19 cellular contexts compared by ENCODE assay signal in the genomic region with DNA sequence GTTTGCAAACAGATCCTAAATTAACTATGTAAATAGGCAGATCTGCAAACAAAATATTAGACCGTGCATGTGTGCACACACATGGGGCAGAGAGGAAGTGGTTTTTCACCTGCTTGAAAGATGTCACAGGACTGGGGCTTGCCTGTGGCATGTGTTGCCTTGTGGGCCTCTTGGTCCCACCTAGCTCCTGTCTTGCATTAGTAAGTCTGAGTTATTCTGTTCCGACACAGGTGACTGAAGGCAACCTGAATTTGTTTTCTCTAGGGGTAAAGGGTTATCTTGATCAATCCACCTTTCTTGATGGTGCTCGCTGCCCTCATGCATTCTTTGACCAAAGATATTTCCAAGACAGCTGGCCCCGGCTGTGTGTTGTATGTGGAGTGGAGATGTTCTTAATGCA.
"Had no signal": no experiment of that assay in that cellular context is flagged by ENCODE, and none has a peak within 500 bp of the region (broad histone marks: within the 10 kb centered on the region; RNA-seq: fewer than 3 reads in every experiment).

No MANE protein-coding gene starts in this region.

- H3K27me3 ChIP-seq: brain microvascular endothelial cell, dorsolateral prefrontal cortex, gastrocnemius medialis, heart left ventricle, right atrium auricular region, tibial nerve, uterus had no signal

- FAIRE-seq: colon had no signal

- H3K4me1 ChIP-seq: gastrocnemius medialis, prostate gland, right atrium auricular region, tibial nerve, uterus had no signal

- DNase-seq: activated CD4-positive, alpha-beta T cell treated with anti-CD3 and anti-CD28 coated beads, Interleukin-2, amount 10 ng/mL, durations not matched to agents 7 days and 5 days; activated CD8-positive, alpha-beta T cell treated with anti-CD3 and anti-CD28 coated beads, Interleukin-2, amount 10 ng/mL, durations not matched to agents 7 days and 5 days; activated naive CD4-positive, alpha-beta T cell treated with anti-CD3 and anti-CD28 coated beads for 36 hours; activated T-cell treated with anti-CD3 and anti-CD28 coated beads, Interleukin-2, amount 50 U/mL, for 24 hours; brain microvascular endothelial cell; central memory CD4-positive, alpha-beta T cell; dorsolateral prefrontal cortex; gastrocnemius medialis; heart left ventricle; mucosa of descending colon; naive B cell; T1000; uterus had no signal

- H3K9me3 ChIP-seq: gastrocnemius medialis, heart left ventricle, mucosa of descending colon, prostate gland, right atrium auricular region, tibial nerve, uterus had no signal

- H3K27ac ChIP-seq: brain microvascular endothelial cell, epithelial cell of prostate, gastrocnemius medialis, heart left ventricle, prostate gland, right atrium auricular region, tibial nerve, uterus had no signal

- H3K4me3 ChIP-seq: dorsolateral prefrontal cortex, gastrocnemius medialis, heart left ventricle, mucosa of descending colon, prostate gland, right atrium auricular region, tibial nerve, uterus had no signal

- H3K36me3 ChIP-seq: brain microvascular endothelial cell, gastrocnemius medialis, heart left ventricle, prostate gland, right atrium auricular region, tibial nerve, uterus had no signal

- ATAC-seq: activated CD4-positive, CD25-positive, alpha-beta regulatory T cell treated with anti-CD3 and anti-CD28 coated beads, Interleukin-2, amount 50 U/mL, for 24 hours; activated CD8-positive, alpha-beta T cell treated with anti-CD3 and anti-CD28 coated beads, Interleukin-2, amount 10 ng/mL, durations not matched to agents 7 days and 5 days; gastrocnemius medialis; heart left ventricle; mucosa of descending colon had no signal
